18 cellular contexts compared by ENCODE assay signal in genomic region chr22:42963231-42963595, GRCh38. TPM values are rescaled to one million over a fixed set of nuclear protein-coding genes. Genes with fewer than 3 reads are reported as not detected.
DNase-seq lines count a peak whose midpoint lies in the region; ATAC-seq and TF ChIP-seq lines count a peak whose summit lies in the region.
"Had no signal": no experiment of that assay in that cellular context is flagged by ENCODE, and none has a peak within 500 bp of the region (broad histone marks: within the 10 kb centered on the region; RNA-seq: fewer than 3 reads in every experiment).

No MANE protein-coding gene starts in this region.

- no peak overlapping the region for H3K4me3 ChIP-seq in left lung
- H3K4me3 ChIP-seq: BLaER1, smooth muscle cell had no signal

- no peaks in the 10 kb centered on the region for H3K27me3 ChIP-seq in left lung
- H3K27me3 ChIP-seq: BLaER1 had no signal

- POLR2A ChIA-PET in WTC11 (lab: Charles Lee) = interaction anchor here (0.9 kb wide), 1 partner anchor 16 kb away, joined by 3 read pairs; no protein-coding TSS in a partner anchor

- peaks cover 88% of the 10 kb centered on the region for H3K4me1 Mint-ChIP-seq in WTC11
- H3K4me1 Mint-ChIP-seq in stimulated activated naive B cell treated with anti-CD40 and anti-IgM and Interleukin-4, amounts not matched to agents 10 μg/mL and 1 μg/mL and 100 μg/mL, for 72 hours = peaks cover 48 to 76% of the 10 kb centered on the region in 2 donors

- peak overlapping the region; percentile 14; the same call in 1 of the 2 replicates for H3K27ac Mint-ChIP-seq in WTC11
- H3K27ac Mint-ChIP-seq in stimulated activated naive B cell treated with anti-CD40 and anti-IgM and Interleukin-4, amounts not matched to agents 10 μg/mL and 1 μg/mL and 100 μg/mL, for 72 hours = peak overlapping the region; percentile 49
- H3K27ac Mint-ChIP-seq: activated naive CD4-positive, alpha-beta T cell treated with anti-CD3 and anti-CD28 coated beads, Interleukin-2, amount 10 ng/mL, durations not matched to agents 7 days and 5 days had no signal

- peak overlapping the region; percentile 75 to 79 for H3K27ac ChIP-seq in left lung
- H3K27ac ChIP-seq: BLaER1 had no signal

- intact Hi-C loops in left lung (cut with DNase I) = no loop called here

- TF ChIP-seq CTCF in WTC11 (IDR thresholded peaks at IDR 0.05) = no peak
- TF ChIP-seq CTCF in left lung (IDR thresholded peaks at IDR 0.05) = no peak

- peaks cover 22 to 92% of the 10 kb centered on the region in 2 donors for H3K4me1 ChIP-seq in left lung

- no peak overlapping the region for H3K4me3 Mint-ChIP-seq in WTC11
- no peak overlapping the region for H3K4me3 Mint-ChIP-seq in stimulated activated naive B cell treated with anti-CD40 and anti-IgM and Interleukin-4, amounts not matched to agents 10 μg/mL and 1 μg/mL and 100 μg/mL, for 72 hours
- H3K4me3 Mint-ChIP-seq: activated naive CD4-positive, alpha-beta T cell treated with anti-CD3 and anti-CD28 coated beads, Interleukin-2, amount 10 ng/mL, durations not matched to agents 7 days and 5 days had no signal

- CTCF ChIA-PET in WTC11 (lab: Charles Lee) = interaction anchor here (0.9 kb wide), 1 partner anchor 71 kb away, joined by 3 read pairs; no protein-coding TSS in a partner anchor

- DNase-seq in ELF-1 (ENCODE audit: low read depth, low spot score) (peak; percentile 28), WTC11 (ENCODE audit: low spot score) (no peak), left lung (no peak), GM03348 (ENCODE audit: low spot score) (no peak)
- no peak for DNase-seq in stimulated activated naive B cell treated with anti-CD40 and anti-IgM and Interleukin-4, amounts not matched to agents 10 μg/mL and 1 μg/mL and 100 μg/mL, for 72 hours
- DNase-seq: activated CD4-positive, CD25-positive, alpha-beta regulatory T cell treated with anti-CD3 and anti-CD28 coated beads, Interleukin-2, amount 50 U/mL, for 72 hours; activated CD8-positive, alpha-beta memory T cell treated with anti-CD3 and anti-CD28 coated beads, Interleukin-2, amount 50 U/mL, for 48 hours; activated naive CD4-positive, alpha-beta T cell treated with anti-CD3 and anti-CD28 coated beads, Interleukin-2, amount 10 ng/mL, durations not matched to agents 7 days and 5 days; NCI-H1436 treated with DMSO at 0.1 percent for 48 hours; NCI-H226; NK-92 treated with Interleukin-12 subunit alpha and Interleukin-12 subunit beta, amount 100 ng/mL, for 24 hours; stimulated activated naive CD4-positive, alpha-beta T cell treated with Interleukin-2 at 50 U/mL for 16 hours; T-helper 2 cell had no signal

- no peaks in the 10 kb centered on the region for H3K36me3 ChIP-seq in left lung

- H3K9me3 Mint-ChIP-seq in WTC11 = no peaks in the 10 kb centered on the region; the same call in 1 of the 2 replicates
- H3K9me3 Mint-ChIP-seq in stimulated activated naive B cell treated with anti-CD40 and anti-IgM and Interleukin-4, amounts not matched to agents 10 μg/mL and 1 μg/mL and 100 μg/mL, for 72 hours = no peaks in the 10 kb centered on the region
- H3K9me3 Mint-ChIP-seq: activated naive CD4-positive, alpha-beta T cell treated with anti-CD3 and anti-CD28 coated beads, Interleukin-2, amount 10 ng/mL, durations not matched to agents 7 days and 5 days had no signal

- peaks cover 7% of the 10 kb centered on the region for H3K36me3 Mint-ChIP-seq in WTC11
- peaks cover 14 to 44% of the 10 kb centered on the region in 2 donors for H3K36me3 Mint-ChIP-seq in stimulated activated naive B cell treated with anti-CD40 and anti-IgM and Interleukin-4, amounts not matched to agents 10 μg/mL and 1 μg/mL and 100 μg/mL, for 72 hours

- no peak for ATAC-seq in WTC11
- no peak for ATAC-seq in left lung
- ATAC-seq in stimulated activated naive B cell treated with anti-CD40 and anti-IgM and Interleukin-4, amounts not matched to agents 10 μg/mL and 1 μg/mL and 100 μg/mL, for 72 hours (replicated peaks) = no peak
- ATAC-seq in HG03469 (IDR thresholded peaks at IDR 0.05; ENCODE audit: unreplicated experiment) = no peak
- ATAC-seq in GM18867 (IDR thresholded peaks at IDR 0.05; ENCODE audit: unreplicated experiment) = no peak
- no peak for ATAC-seq in HG02970 (IDR thresholded peaks at IDR 0.05; ENCODE audit: low FRiP score, unreplicated experiment)

- H3K27me3 Mint-ChIP-seq in WTC11 (ENCODE audit: low read depth) = no peaks in the 10 kb centered on the region; the same call in 1 of the 2 replicates
- H3K27me3 Mint-ChIP-seq in stimulated activated naive B cell treated with anti-CD40 and anti-IgM and Interleukin-4, amounts not matched to agents 10 μg/mL and 1 μg/mL and 100 μg/mL, for 72 hours = no peaks in the 10 kb centered on the region
- H3K27me3 Mint-ChIP-seq: activated naive CD4-positive, alpha-beta T cell treated with anti-CD3 and anti-CD28 coated beads, Interleukin-2, amount 10 ng/mL, durations not matched to agents 7 days and 5 days had no signal

- no peaks in the 10 kb centered on the region for H3K9me3 ChIP-seq in left lung
- H3K9me3 ChIP-seq: BLaER1 had no signal

TF ChIP-seq in WTC11, 78 proteins besides CTCF, POLR2A, EP300 and RAD21:
- TF ChIP-seq ARID4B (CRISPR knock-in tag; IDR thresholded peaks at IDR 0.05; ENCODE audit: borderline replicate concordance) (no peak), ZNF423 (CRISPR knock-in tag; IDR thresholded peaks at IDR 0.05) (no peak), NR1H2 (CRISPR knock-in tag; IDR thresholded peaks at IDR 0.05) (no peak), ZNF317 (CRISPR knock-in tag; IDR thresholded peaks at IDR 0.05; ENCODE audit: borderline replicate concordance, low read depth) (no peak), HMGA2 (CRISPR knock-in tag; IDR thresholded peaks at IDR 0.05) (no peak), NFYB (CRISPR knock-in tag; conservative IDR thresholded peaks at IDR 0.05; ENCODE audit: low read depth) (no peak), JAZF1 (CRISPR knock-in tag; IDR thresholded peaks at IDR 0.05) (no peak), ZNF138 (CRISPR knock-in tag; conservative IDR thresholded peaks at IDR 0.05) (no peak), SMAD4 (CRISPR knock-in tag; IDR thresholded peaks at IDR 0.05) (no peak)

RNA-seq across cellular contexts. Expression of gene PACSIN2, which starts 51.7 kb away (rescaled TPM):
- total RNA-seq in WTC11 (2021) (64.1 to 70.5 TPM (median 69.0 TPM) in 3 replicates), left lung (100 to 1,000 TPM; 119 to 149 TPM)
